Comparison of ENCODE assay signal across 8 cellular contexts in genomic region chr6:4134841-4135664, GRCh38. TPM values are rescaled to one million over a fixed set of nuclear protein-coding genes. Genes with fewer than 3 reads are reported as not detected.
DNase-seq lines count a peak whose midpoint lies in the region; ATAC-seq and TF ChIP-seq lines count a peak whose summit lies in the region.

A gene with protein sequence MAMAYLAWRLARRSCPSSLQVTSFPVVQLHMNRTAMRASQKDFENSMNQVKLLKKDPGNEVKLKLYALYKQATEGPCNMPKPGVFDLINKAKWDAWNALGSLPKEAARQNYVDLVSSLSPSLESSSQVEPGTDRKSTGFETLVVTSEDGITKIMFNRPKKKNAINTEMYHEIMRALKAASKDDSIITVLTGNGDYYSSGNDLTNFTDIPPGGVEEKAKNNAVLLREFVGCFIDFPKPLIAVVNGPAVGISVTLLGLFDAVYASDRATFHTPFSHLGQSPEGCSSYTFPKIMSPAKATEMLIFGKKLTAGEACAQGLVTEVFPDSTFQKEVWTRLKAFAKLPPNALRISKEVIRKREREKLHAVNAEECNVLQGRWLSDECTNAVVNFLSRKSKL (minus strand): TSS chr6:4135575. CDS start chr6:4135560, 15 bp downstream.

- H3K36me3 ChIP-seq in mucosa of descending colon (ENCODE audit: low read depth): no peaks in the 10 kb centered on the region

- no peaks in the 10 kb centered on the region for H3K9me3 ChIP-seq in mucosa of descending colon

- TF ChIP-seq CTCF in AG04449 (IDR thresholded peaks at IDR 0.05; ENCODE audit: insufficient read depth, low read length, missing control alignments) (no peak), epithelial cell of proximal tubule (conservative IDR thresholded peaks at IDR 0.05; ENCODE audit: low read depth, low read length) (no peak), mucosa of descending colon (IDR thresholded peaks at IDR 0.05) (no peak)

- no peak for DNase-seq in AG04449 (ENCODE audit: low read depth, low spot score)
- peak; percentile 91 for DNase-seq in NCI-H748 (lab: John Stamatoyannopoulos, UW; ENCODE audit: unreplicated experiment)
- no peak for DNase-seq in epithelial cell of proximal tubule (ENCODE audit: low read depth)
- DNase-seq in mucosa of descending colon: peak in 1 of 3 donors; percentile 82
- peak; percentile 15 to 36 for DNase-seq in stimulated activated CD8-positive, alpha-beta memory T cell treated with anti-CD3 and anti-CD28 coated beads, Interleukin-7, amount 100 ng/mL, for 4 hours (ENCODE audit: low read depth in 2 of 2)

- ATAC-seq in GM18861 (IDR thresholded peaks at IDR 0.05; ENCODE audit: unreplicated experiment) (peak; percentile 40), HG03097 (IDR thresholded peaks at IDR 0.05; ENCODE audit: low FRiP score, unreplicated experiment) (peak; percentile 46), mucosa of descending colon (peak; percentile 60)

- POLR2A ChIA-PET in AG04449 (lab: Yijun Ruan, JAX): interaction anchor here (0.7 kb wide), 2 partner anchors 20 to 84 kb away, joined by 4 to 5 read pairs; no protein-coding TSS in a partner anchor
- POLR2A ChIA-PET in activated CD8-positive, alpha-beta memory T cell treated with anti-CD3 and anti-CD28 coated beads for 36 hours (lab: Charles Lee): interaction anchor here (0.6 to 3.1 kb wide), 6 partner anchors 20 to 225 kb away, joined by 3 to 20 read pairs (median 8); a partner anchor contains a TSS

- peaks cover 24% of the 10 kb centered on the region for H3K4me1 ChIP-seq in mucosa of descending colon (ENCODE audit: low read depth)

- CTCF ChIA-PET in AG04449 (lab: Yijun Ruan, JAX): interaction anchor here (3.4 to 4.1 kb wide), 3 partner anchors 20 to 78 kb away, joined by 19 to 39 read pairs (median 23); no protein-coding TSS in a partner anchor
- CTCF ChIA-PET in activated CD8-positive, alpha-beta memory T cell treated with anti-CD3 and anti-CD28 coated beads for 36 hours (lab: Charles Lee): interaction anchor here (0.6 to 2.1 kb wide), 4 partner anchors 75 to 1039 kb away, joined by 3 to 10 read pairs (median 4); a partner anchor contains a TSS

- intact Hi-C loops in mucosa of descending colon (cut with DNase I, micrococcal nuclease): no loop called here

- H3K4me3 ChIP-seq in AG04449 (ENCODE audit: low read depth, low read length) (peak within 1 kb of the TSS; percentile 87), epithelial cell of proximal tubule (ENCODE audit: low read depth, low read length) (peak within 1 kb of the TSS; percentile 80), mucosa of descending colon (peak within 1 kb of the TSS; percentile 48)

RNA-seq across cellular contexts. Expression of the gene that starts here (rescaled TPM):
- 10 to 100 TPM; 32.2 to 33.7 TPM for total RNA-seq in activated CD8-positive, alpha-beta memory T cell treated with anti-CD3 and anti-CD28 coated beads for 36 hours
- total RNA-seq in epithelial cell of proximal tubule: 88.3 and 120 TPM in 2 replicates
- 10 to 100 TPM; 56.3 to 92.3 (median 61.9) TPM for total RNA-seq in mucosa of descending colon

Comparison
In these comparisons a context has a peak if more than half of its experiments do, and no peak if none do; other contexts are left out.
1. DNase-seq: peak in NCI-H748 (single experiment) and stimulated activated CD8-positive, alpha-beta memory T cell treated with anti-CD3 and anti-CD28 coated beads, Interleukin-7, amount 100 ng/mL, for 4 hours (2 of 2); none in AG04449 (single experiment) and epithelial cell of proximal tubule (single experiment).
2. Peak in every context shown above with its lines, with median percentiles within 50 percentile points of each other: H3K4me3 ChIP-seq and ATAC-seq.